In the genomic region with DNA sequence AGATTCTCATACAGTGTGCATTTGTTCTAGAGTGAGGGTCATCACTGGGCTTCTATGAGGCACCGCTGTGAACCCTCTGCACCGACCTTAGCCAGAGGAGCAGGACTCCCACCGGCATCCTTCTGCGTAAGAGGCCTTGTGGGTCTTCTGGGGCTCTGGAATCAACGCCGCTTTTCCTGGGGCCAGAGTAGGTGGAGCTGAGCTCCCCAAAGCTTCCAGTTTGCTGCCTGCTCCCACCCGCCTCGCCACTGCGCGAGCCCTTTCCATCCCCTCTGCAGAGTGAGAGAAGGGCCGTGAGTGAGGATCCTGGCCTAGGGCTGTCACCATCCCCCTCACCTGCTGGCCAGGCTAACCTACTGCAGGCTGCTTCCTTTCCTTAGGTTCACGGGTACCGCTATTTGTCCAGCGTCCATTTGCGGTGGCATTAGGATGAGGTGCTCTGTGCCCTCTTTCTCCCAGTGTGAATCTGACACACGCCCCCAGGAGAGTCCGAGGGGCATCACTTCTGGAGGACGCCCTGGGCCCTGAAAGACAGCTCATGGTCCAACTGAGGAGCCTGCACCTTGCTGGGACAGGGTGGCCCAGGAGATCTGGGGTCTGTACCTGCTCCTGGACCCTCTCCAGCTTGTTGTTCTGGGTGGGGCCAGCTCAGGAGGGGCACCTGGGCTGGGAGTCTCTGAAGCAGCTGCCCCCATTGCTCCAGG, we compare ENCODE assay signal across 10 cellular contexts. TPM values are rescaled to one million over a fixed set of nuclear protein-coding genes. Genes with fewer than 3 reads are reported as not detected.
A peak's percentile ranks its signal among the peaks of the same experiment; 100 is the strongest.
DNase-seq lines count a peak whose midpoint lies in the region; ATAC-seq and TF ChIP-seq lines count a peak whose summit lies in the region.
"Had no signal": no experiment of that assay in that cellular context is flagged by ENCODE, and none has a peak within 500 bp of the region (broad histone marks: within the 10 kb centered on the region; RNA-seq: fewer than 3 reads in every experiment).

No MANE protein-coding gene starts in this region.

- peaks cover 2% of the 10 kb centered on the region; the same call in 1 of the 2 replicates for H3F3A ChIP-seq in DOHH2 (ENCODE audit: control insufficient read depth, insufficient read depth)

- DNase-seq in RWPE2 (ENCODE audit: low spot score): no peak
- no peak for DNase-seq in right lobe of liver
- no peak for DNase-seq in C1 segment of cervical spinal cord (lab: John Stamatoyannopoulos, UW)
- no peak for DNase-seq in SKM-1 (lab: John Stamatoyannopoulos, UW; ENCODE audit: unreplicated experiment)
- DNase-seq in stimulated activated CD8-positive, alpha-beta memory T cell treated with anti-CD3 and anti-CD28 coated beads, Interleukin-4, amount 100 ng/mL, for 48 hours: no peak
- no peak for DNase-seq in activated effector memory CD4-positive, alpha-beta T cell treated with anti-CD3 and anti-CD28 coated beads, Interleukin-2, amount 50 U/mL, for 16 hours

- TF ChIP-seq CTCF in DOHH2 (IDR thresholded peaks at IDR 0.05; ENCODE audit: low read depth, low read length, poor library complexity, severe bottlenecking) (no peak), RWPE2 (IDR thresholded peaks at IDR 0.05; ENCODE audit: poor library complexity, severe bottlenecking) (no peak), right lobe of liver (IDR thresholded peaks at IDR 0.05) (no peak)

- H3K4me1 ChIP-seq in DOHH2 (ENCODE audit: control insufficient read depth, low read length) (peaks cover 28% of the 10 kb centered on the region), RWPE2 (ENCODE audit: insufficient read depth, poor library complexity, severe bottlenecking) (peaks cover 3% of the 10 kb centered on the region), right lobe of liver (no peaks in the 10 kb centered on the region)

- H3K27ac ChIP-seq in DOHH2 (ENCODE audit: low read depth, low read length) (no peak overlapping the region), RWPE2 (ENCODE audit: poor library complexity, severe bottlenecking) (no peak overlapping the region), right lobe of liver (no peak overlapping the region)

- H3K9me2 ChIP-seq in DOHH2 (replicated peaks; ENCODE audit: control insufficient read depth, low read length): no peaks in the 10 kb centered on the region

- peak overlapping the region; percentile 30 for H3K4me3 ChIP-seq in DOHH2 (ENCODE audit: low read length)
- H3K4me3 ChIP-seq in RWPE2 (ENCODE audit: severe bottlenecking): no peak overlapping the region
- H3K4me3 ChIP-seq in right lobe of liver: no peak overlapping the region

- H3K27me3 ChIP-seq in DOHH2 (ENCODE audit: control insufficient read depth, low read length) (peaks cover 8% of the 10 kb centered on the region), RWPE2 (ENCODE audit: insufficient read depth, poor library complexity, severe bottlenecking) (no peaks in the 10 kb centered on the region), right lobe of liver (no peaks in the 10 kb centered on the region)

- intact Hi-C loops in right lobe of liver (cut with DNase I): loop anchor here in 1 of 2 donors (10.0 kb wide), 1 partner anchor 93 kb away; a partner anchor contains a TSS

- WGBS in right lobe of liver (ENCODE audit: insufficient coverage, low coverage, low lambda C conversion rate, missing lambda C conversion rate): 85% methylated on average over 5 of the region's 18 CpGs

- no peaks in the 10 kb centered on the region for H4K20me1 ChIP-seq in DOHH2 (ENCODE audit: control insufficient read depth, insufficient read depth, low read depth, low read length)

- TF ChIP-seq POLR2A in right lobe of liver (IDR thresholded peaks at IDR 0.05): no peak

- peak overlapping the region; percentile 85 for H3K4me2 ChIP-seq in DOHH2 (ENCODE audit: low read length)

- H3K79me2 ChIP-seq in DOHH2 (ENCODE audit: control insufficient read depth, low read length): no peaks in the 10 kb centered on the region

- H3K9me3 ChIP-seq in DOHH2 (ENCODE audit: control insufficient read depth, insufficient read depth, low read length): no peaks in the 10 kb centered on the region
- H3K9me3 ChIP-seq in RWPE2 (ENCODE audit: severe bottlenecking): no peaks in the 10 kb centered on the region
- no peaks in the 10 kb centered on the region for H3K9me3 ChIP-seq in right lobe of liver

- H3K36me3 ChIP-seq in DOHH2 (ENCODE audit: control insufficient read depth, low read length) (no peaks in the 10 kb centered on the region), RWPE2 (ENCODE audit: low read depth) (no peaks in the 10 kb centered on the region), right lobe of liver (no peaks in the 10 kb centered on the region)

- ATAC-seq in GM21723 (IDR thresholded peaks at IDR 0.05; ENCODE audit: unreplicated experiment) (peak; percentile 10), RWPE2 (ENCODE audit: low read depth) (peak; percentile 13; the same call in 1 of the 3 replicates), right lobe of liver (peak; percentile 2 to 23 (median 12))

RNA-seq across cellular contexts. Expression of a gene that starts 36.2 kb away (rescaled TPM):
- 1 to 10 TPM in 2 of 6 experiments, under 1 TPM in 2, not detected in 2; 0.06 to 1.2 (median 0.75) TPM for total RNA-seq in right lobe of liver
- total RNA-seq: dermis microvascular lymphatic vessel endothelial cell, renal cortical epithelial cell had no signal
